21 cellular contexts compared by ENCODE assay signal in the genomic region with DNA sequence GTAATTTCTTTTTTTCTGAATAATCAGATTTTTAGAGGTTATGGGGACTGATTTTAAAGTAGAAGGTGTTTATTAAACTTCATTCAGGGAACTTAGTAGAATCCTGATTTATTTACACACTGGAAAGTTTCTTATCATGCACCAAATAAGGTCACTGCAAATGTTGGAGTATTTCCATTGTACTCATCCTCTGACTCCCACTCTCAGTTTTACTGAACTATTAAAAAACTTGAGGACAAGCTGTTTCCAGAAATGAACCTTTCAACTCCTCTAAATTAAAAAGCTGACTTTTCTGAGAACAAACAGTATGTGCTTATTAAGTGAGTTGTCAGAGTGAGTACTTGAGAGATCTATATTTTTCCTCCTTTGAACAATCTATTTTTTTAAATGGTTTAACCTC.
DNase-seq lines count a peak whose midpoint lies in the region; ATAC-seq and TF ChIP-seq lines count a peak whose summit lies in the region.
"Had no signal": no experiment of that assay in that cellular context is flagged by ENCODE, and none has a peak within 500 bp of the region (broad histone marks: within the 10 kb centered on the region; RNA-seq: fewer than 3 reads in every experiment).

No MANE protein-coding gene starts in this region.

- H3K9me3 ChIP-seq in vagina: no peaks in the 10 kb centered on the region

- H3K36me3 Mint-ChIP-seq in stimulated activated effector memory CD8-positive, alpha-beta T cell treated with anti-CD3 and anti-CD28 coated beads, Interleukin-12 subunit alpha, Interleukin-12 subunit beta, amount 100 ng/mL, for 72 hours: no peaks in the 10 kb centered on the region

- no peaks in the 10 kb centered on the region for H3K27me3 ChIP-seq in vagina
- H3K27me3 ChIP-seq: BLaER1 had no signal

- TF ChIP-seq CTCF in LNCaP clone FGC (IDR thresholded peaks at IDR 0.05; ENCODE audit: control insufficient read depth, extremely low read depth, insufficient read depth) (no peak), fibroblast of pulmonary artery (IDR thresholded peaks at IDR 0.05; ENCODE audit: low read length, missing control alignments) (no peak), vagina (IDR thresholded peaks at IDR 0.05) (no peak)

- H3K27ac Mint-ChIP-seq in stimulated activated effector memory CD8-positive, alpha-beta T cell treated with anti-CD3 and anti-CD28 coated beads, Interleukin-12 subunit alpha, Interleukin-12 subunit beta, amount 100 ng/mL, for 72 hours: no peak overlapping the region
- H3K27ac Mint-ChIP-seq: CD4-positive, alpha-beta T cell had no signal

- H3K4me1 ChIP-seq in vagina: no peaks in the 10 kb centered on the region
- H3K4me1 ChIP-seq: BLaER1 had no signal

- ATAC-seq in HG03280 (IDR thresholded peaks at IDR 0.05; ENCODE audit: unreplicated experiment) (no peak), GM19463 (IDR thresholded peaks at IDR 0.05; ENCODE audit: unreplicated experiment) (no peak)
- ATAC-seq in stimulated activated effector memory CD8-positive, alpha-beta T cell treated with anti-CD3 and anti-CD28 coated beads, Interleukin-12 subunit alpha, Interleukin-12 subunit beta, amount 100 ng/mL, for 72 hours: no peak
- ATAC-seq: GM12878, Panc1, SK-N-SH treated with all-trans-retinoic acid at 6 μM for 48 hours had no signal

- DNase-seq in LNCaP clone FGC (ENCODE audit: low read depth) (peak; percentile 32), fibroblast of pulmonary artery (ENCODE audit: low read depth) (peak; percentile 14), putamen (ENCODE audit: low spot score) (peak; percentile 53), vagina (ENCODE audit: extremely low spot score in 2 of 2) (no peak)
- DNase-seq in stimulated activated effector memory CD8-positive, alpha-beta T cell treated with anti-CD3 and anti-CD28 coated beads, Interleukin-12 subunit alpha, Interleukin-12 subunit beta, amount 100 ng/mL, for 72 hours (ENCODE audit: low spot score in 2 of 2): no peak
- DNase-seq: CD4-positive, alpha-beta T cell; COR-L47; DND-41; H7; KG1; NCI-H1694; NCI-H2081; NCI-H2171 treated with DMSO at 0.1 percent for 48 hours; NCI-H524 treated with DMSO at 0.1 percent for 48 hours; NCI-H82 had no signal

- H3K27ac ChIP-seq in vagina: peak overlapping the region; percentile 64
- H3K27ac ChIP-seq: BLaER1 had no signal

- H3K9me3 Mint-ChIP-seq in stimulated activated effector memory CD8-positive, alpha-beta T cell treated with anti-CD3 and anti-CD28 coated beads, Interleukin-12 subunit alpha, Interleukin-12 subunit beta, amount 100 ng/mL, for 72 hours: peaks cover 18% of the 10 kb centered on the region

- no peaks in the 10 kb centered on the region for H3K36me3 ChIP-seq in vagina
- H3K36me3 ChIP-seq: BLaER1 had no signal

- H3K4me3 ChIP-seq in LNCaP clone FGC (ENCODE audit: low read depth, low read length) (no peak overlapping the region), fibroblast of pulmonary artery (replicated peaks; ENCODE audit: low read depth, low read length) (no peak overlapping the region), vagina (no peak overlapping the region)
- H3K4me3 ChIP-seq: BLaER1, GM12878 had no signal

- H3K4me3 Mint-ChIP-seq in stimulated activated effector memory CD8-positive, alpha-beta T cell treated with anti-CD3 and anti-CD28 coated beads, Interleukin-12 subunit alpha, Interleukin-12 subunit beta, amount 100 ng/mL, for 72 hours: no peak overlapping the region
- H3K4me3 Mint-ChIP-seq: CD4-positive, alpha-beta T cell had no signal

- intact Hi-C loops in vagina (cut with DNase I): no loop called here

- H3K4me1 Mint-ChIP-seq in stimulated activated effector memory CD8-positive, alpha-beta T cell treated with anti-CD3 and anti-CD28 coated beads, Interleukin-12 subunit alpha, Interleukin-12 subunit beta, amount 100 ng/mL, for 72 hours: no peaks in the 10 kb centered on the region

- no peak for TF ChIP-seq POLR2A in vagina (IDR thresholded peaks at IDR 0.05)

Comparison
In these comparisons a context has a peak if more than half of its experiments do, and no peak if none do; other contexts are left out.
1. DNase-seq: peak in LNCaP clone FGC (single experiment), fibroblast of pulmonary artery (single experiment) and putamen (single experiment); none in vagina (0 of 2) and stimulated activated effector memory CD8-positive, alpha-beta T cell treated with anti-CD3 and anti-CD28 coated beads, Interleukin-12 subunit alpha, Interleukin-12 subunit beta, amount 100 ng/mL, for 72 hours (0 of 2).